13 cellular contexts compared by ENCODE assay signal in genomic region chr10:43037942-43038782, GRCh38.
"Had no signal": no experiment of that assay in that cellular context is flagged by ENCODE, and none has a peak within 500 bp of the region (broad histone marks: within the 10 kb centered on the region; RNA-seq: fewer than 3 reads in every experiment).

No MANE protein-coding gene starts in this region.

- H3K36me3 ChIP-seq: adrenal gland, right lobe of liver had no signal

- H3K4me1 ChIP-seq: adrenal gland, right lobe of liver had no signal

- H3K4me3 ChIP-seq: adrenal gland, right lobe of liver had no signal

- ATAC-seq: left cardiac atrium, right lobe of liver had no signal

- DNase-seq: activated CD4-positive, alpha-beta T cell treated with anti-CD3 and anti-CD28 coated beads, Interleukin-2, amount 50 U/mL, for 48 hours; activated CD4-positive, CD25-positive, alpha-beta regulatory T cell treated with anti-CD3 and anti-CD28 coated beads, Interleukin-2, amount 50 U/mL, for 72 hours; activated naive CD4-positive, alpha-beta T cell treated with anti-CD3 and anti-CD28 coated beads, Interleukin-2, amount 50 U/mL, for 16 hours; central memory CD4-positive, alpha-beta T cell; effector memory CD4-positive, alpha-beta T cell; hippocampal formation; left cardiac atrium; stimulated activated CD4-positive, alpha-beta T cell treated with anti-CD3 and anti-CD28 coated beads, Interleukin-2, amount 100 ng/mL, for 24 hours; stimulated activated naive CD4-positive, alpha-beta T cell; SW 1271; trophoblast cell had no signal

- H3K9me3 ChIP-seq: adrenal gland had no signal

- H3K27me3 ChIP-seq: adrenal gland, right lobe of liver had no signal

- H3K27ac ChIP-seq: adrenal gland, right lobe of liver had no signal
